ENCODE assay signal across 18 cellular contexts in the genomic region with DNA sequence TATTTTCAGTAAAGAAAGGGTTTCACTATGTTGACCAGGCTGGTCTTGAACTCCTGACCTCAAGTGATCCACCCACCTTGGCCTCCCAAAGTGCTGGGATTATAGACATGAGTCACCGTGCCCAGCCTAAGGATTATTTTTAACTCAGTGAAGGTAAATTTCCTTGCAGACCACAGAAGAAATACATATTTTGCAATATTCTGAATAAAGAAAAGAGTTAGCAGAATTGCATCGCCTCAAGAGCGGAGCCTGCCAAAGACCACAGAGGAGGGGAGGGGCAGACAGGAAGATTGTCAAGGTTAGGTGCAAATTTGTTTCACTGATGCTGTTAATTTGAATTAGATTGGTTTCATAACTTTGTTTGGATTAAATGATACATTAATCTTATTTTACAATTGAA. TPM values are rescaled to one million over a fixed set of nuclear protein-coding genes. Genes with fewer than 3 reads are reported as not detected.
DNase-seq lines count a peak whose midpoint lies in the region; ATAC-seq and TF ChIP-seq lines count a peak whose summit lies in the region.
"Had no signal": no experiment of that assay in that cellular context is flagged by ENCODE, and none has a peak within 500 bp of the region (broad histone marks: within the 10 kb centered on the region; RNA-seq: fewer than 3 reads in every experiment).

No MANE protein-coding gene starts in this region.

- peak overlapping the region; percentile 51 for H3K27ac Mint-ChIP-seq in Calu3 (ENCODE audit: unreplicated experiment)
- H3K27ac Mint-ChIP-seq in activated T-helper 17 cell treated with anti-CD3 and anti-CD28 coated beads, Interleukin-2, amount 50 U/mL, for 72 hours = no peak overlapping the region
- no peak overlapping the region for H3K27ac Mint-ChIP-seq in activated naive CD8-positive, alpha-beta T cell treated with anti-CD3 and anti-CD28 coated beads, Interleukin-2, amount 50 U/mL, for 24 hours
- H3K27ac Mint-ChIP-seq: CD4-positive, CD25-positive, alpha-beta regulatory T cell; HFFc6 had no signal

- TF ChIP-seq CTCF in Calu3 (IDR thresholded peaks at IDR 0.05; ENCODE audit: unreplicated experiment) = no peak
- TF ChIP-seq CTCF in fibroblast of pulmonary artery (IDR thresholded peaks at IDR 0.05; ENCODE audit: low read length, missing control alignments) = no peak
- TF ChIP-seq CTCF in Peyer's patch (IDR thresholded peaks at IDR 0.05) = no peak

- no peak overlapping the region for H3K27ac ChIP-seq in Peyer's patch

- BruUV-seq in Calu3 (replicated peaks; lab: Mats Ljungman, UMichigan) = no TSS peak

- H3K36me3 Mint-ChIP-seq in Calu3 (ENCODE audit: insufficient read depth, unreplicated experiment) = no peaks in the 10 kb centered on the region
- H3K36me3 Mint-ChIP-seq in activated T-helper 17 cell treated with anti-CD3 and anti-CD28 coated beads, Interleukin-2, amount 50 U/mL, for 72 hours (ENCODE audit: low read depth) = no peaks in the 10 kb centered on the region
- peaks cover 6% of the 10 kb centered on the region for H3K36me3 Mint-ChIP-seq in activated naive CD8-positive, alpha-beta T cell treated with anti-CD3 and anti-CD28 coated beads, Interleukin-2, amount 50 U/mL, for 24 hours (ENCODE audit: low read depth)

- H3K27me3 Mint-ChIP-seq in Calu3 (ENCODE audit: unreplicated experiment) = no peaks in the 10 kb centered on the region
- no peaks in the 10 kb centered on the region for H3K27me3 Mint-ChIP-seq in activated T-helper 17 cell treated with anti-CD3 and anti-CD28 coated beads, Interleukin-2, amount 50 U/mL, for 72 hours
- H3K27me3 Mint-ChIP-seq in activated naive CD8-positive, alpha-beta T cell treated with anti-CD3 and anti-CD28 coated beads, Interleukin-2, amount 50 U/mL, for 24 hours = no peaks in the 10 kb centered on the region
- H3K27me3 Mint-ChIP-seq: CD4-positive, CD25-positive, alpha-beta regulatory T cell had no signal

- DNase-seq in Calu3 (no peak), MG63 (peak; percentile 47), OCI-M1 (lab: John Stamatoyannopoulos, UW) (peak; percentile 30), fibroblast of pulmonary artery (ENCODE audit: low read depth) (peak; percentile 40), Peyer's patch (no peak)
- DNase-seq in activated naive CD8-positive, alpha-beta T cell treated with anti-CD3 and anti-CD28 coated beads, Interleukin-2, amount 50 U/mL, for 24 hours = no peak
- DNase-seq: CD4-positive, CD25-positive, alpha-beta regulatory T cell; DND-41; GDM1; GOT3; HFFc6; KG1; NCI-H1436 treated with DMSO at 0.1 percent for 48 hours; NCI-H226; NCI-H526 treated with DMSO at 0.1 percent for 48 hours; RPMI8226 had no signal

- peaks cover 3% of the 10 kb centered on the region for H3K9me3 Mint-ChIP-seq in Calu3 (ENCODE audit: low read depth, unreplicated experiment)
- no peaks in the 10 kb centered on the region for H3K9me3 Mint-ChIP-seq in activated T-helper 17 cell treated with anti-CD3 and anti-CD28 coated beads, Interleukin-2, amount 50 U/mL, for 72 hours
- peaks cover 7% of the 10 kb centered on the region for H3K9me3 Mint-ChIP-seq in activated naive CD8-positive, alpha-beta T cell treated with anti-CD3 and anti-CD28 coated beads, Interleukin-2, amount 50 U/mL, for 24 hours
- H3K9me3 Mint-ChIP-seq: HFFc6 had no signal

- ATAC-seq in activated T-helper 17 cell treated with anti-CD3 and anti-CD28 coated beads, Interleukin-2, amount 50 U/mL, for 72 hours (replicated peaks) = no peak
- ATAC-seq in activated naive CD8-positive, alpha-beta T cell treated with anti-CD3 and anti-CD28 coated beads, Interleukin-2, amount 50 U/mL, for 24 hours = no peak
- no peak for ATAC-seq in HG03135 (IDR thresholded peaks at IDR 0.05; ENCODE audit: unreplicated experiment)

- H3K4me3 ChIP-seq in MG63 = no peak overlapping the region
- no peak overlapping the region for H3K4me3 ChIP-seq in fibroblast of pulmonary artery (replicated peaks; ENCODE audit: low read depth, low read length)
- H3K4me3 ChIP-seq in Peyer's patch = no peak overlapping the region

- H3K4me3 Mint-ChIP-seq in Calu3 (ENCODE audit: low read depth, unreplicated experiment) = no peak overlapping the region
- H3K4me3 Mint-ChIP-seq in activated T-helper 17 cell treated with anti-CD3 and anti-CD28 coated beads, Interleukin-2, amount 50 U/mL, for 72 hours = no peak overlapping the region
- no peak overlapping the region for H3K4me3 Mint-ChIP-seq in activated naive CD8-positive, alpha-beta T cell treated with anti-CD3 and anti-CD28 coated beads, Interleukin-2, amount 50 U/mL, for 24 hours
- H3K4me3 Mint-ChIP-seq: CD4-positive, CD25-positive, alpha-beta regulatory T cell; HFFc6 had no signal

- H3K27me3 ChIP-seq in MG63 (no peaks in the 10 kb centered on the region), Peyer's patch (no peaks in the 10 kb centered on the region)

- H3K9me3 ChIP-seq in MG63 (no peaks in the 10 kb centered on the region), Peyer's patch (no peaks in the 10 kb centered on the region)

- no peak for TF ChIP-seq POLR2A in Peyer's patch (IDR thresholded peaks at IDR 0.05)

- intact Hi-C loops in Calu3 (cut with micrococcal nuclease; ENCODE audit: unreplicated experiment) = loop anchor here (10.0 kb wide), 1 partner anchor 391 kb away; no protein-coding TSS in a partner anchor

- peaks cover 30% of the 10 kb centered on the region for H3K4me1 Mint-ChIP-seq in Calu3 (ENCODE audit: low read depth, unreplicated experiment)
- no peaks in the 10 kb centered on the region for H3K4me1 Mint-ChIP-seq in activated T-helper 17 cell treated with anti-CD3 and anti-CD28 coated beads, Interleukin-2, amount 50 U/mL, for 72 hours
- peaks cover 13% of the 10 kb centered on the region for H3K4me1 Mint-ChIP-seq in activated naive CD8-positive, alpha-beta T cell treated with anti-CD3 and anti-CD28 coated beads, Interleukin-2, amount 50 U/mL, for 24 hours

- no peaks in the 10 kb centered on the region for H3K4me1 ChIP-seq in Peyer's patch

- H3K36me3 ChIP-seq in MG63 = no peaks in the 10 kb centered on the region
- no peaks in the 10 kb centered on the region for H3K36me3 ChIP-seq in Peyer's patch

- CTCF ChIA-PET in Calu3 (lab: Charles Lee) = interaction anchor here (0.5 kb wide), 1 partner anchor 305 kb away, joined by 3 read pairs; no protein-coding TSS in a partner anchor

RNA-seq across cellular contexts. Expression of a gene that starts 47.4 kb away (rescaled TPM):
- total RNA-seq in Calu3 (2022) (143 and 202 TPM in 2 replicates), Peyer's patch (100 to 1,000 TPM in 2 of 4 donors, 10 to 100 TPM in 2; 85.0 to 156 (median 103) TPM)
- 33.0 and 51.1 TPM in 2 replicates for total RNA-seq in MG63 (2014; rRNA removed; shearing (Covaris generic); ENCODE audit: low replicate concordance)
- 100 to 1,000 TPM; 110 to 112 TPM for total RNA-seq in activated T-helper 17 cell treated with anti-CD3 and anti-CD28 coated beads, Interleukin-2, amount 50 U/mL, for 72 hours

Comparison
In these comparisons a context has a peak if more than half of its experiments do, and no peak if none do; other contexts are left out.
1. DNase-seq: peak in MG63 (single experiment), OCI-M1 (single experiment) and fibroblast of pulmonary artery (single experiment); none in Calu3 (single experiment), activated naive CD8-positive, alpha-beta T cell treated with anti-CD3 and anti-CD28 coated beads, Interleukin-2, amount 50 U/mL, for 24 hours (single experiment) and Peyer's patch (0 of 3).